ENCODE assay signal across 10 cellular contexts in the genomic region with DNA sequence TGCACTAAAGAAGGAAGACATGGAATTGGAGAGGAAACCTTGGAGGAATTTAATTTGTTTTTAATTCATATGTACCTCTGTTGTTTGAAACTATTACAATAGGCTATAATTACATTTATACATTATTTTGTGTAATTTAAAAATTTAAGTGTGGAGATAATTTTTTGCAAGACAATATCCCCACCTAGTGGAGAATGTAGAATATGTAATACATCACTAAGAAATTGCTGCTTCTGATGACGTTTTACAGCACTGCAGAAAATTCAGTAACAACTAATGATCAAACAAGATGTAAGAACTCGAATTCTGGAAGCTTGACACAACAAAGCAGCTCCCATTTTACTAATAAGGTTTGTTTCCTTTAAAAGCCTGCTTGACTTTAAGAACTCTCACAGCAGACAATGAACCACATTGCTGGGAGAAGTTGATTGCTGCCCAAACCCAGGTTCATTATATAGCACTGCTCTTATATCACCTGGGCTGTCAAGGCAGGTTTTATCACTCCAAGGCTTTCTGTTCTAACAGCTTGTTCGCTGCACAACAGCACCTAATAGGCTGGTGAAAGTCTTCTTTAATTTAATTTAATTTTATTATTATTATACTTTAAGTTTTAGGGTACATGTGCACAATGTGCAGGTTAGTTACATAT. TPM values are rescaled to one million over a fixed set of nuclear protein-coding genes. Genes with fewer than 3 reads are reported as not detected.
DNase-seq lines count a peak whose midpoint lies in the region; ATAC-seq and TF ChIP-seq lines count a peak whose summit lies in the region.
"Had no signal": no experiment of that assay in that cellular context is flagged by ENCODE, and none has a peak within 500 bp of the region (broad histone marks: within the 10 kb centered on the region; RNA-seq: fewer than 3 reads in every experiment).

No MANE protein-coding gene starts in this region.

- no peaks in the 10 kb centered on the region for H3K9me3 Mint-ChIP-seq in activated T-cell treated with anti-CD3 and anti-CD28 coated beads, Interleukin-2, amount 50 U/mL, for 4 hours
- H3K9me3 Mint-ChIP-seq in brain: peaks cover 0 to 20% (median 4%) of the 10 kb centered on the region in 5 experiments
- no peaks in the 10 kb centered on the region for H3K9me3 Mint-ChIP-seq in T-helper 2 cell treated with Interferon-gamma antibody and Interleukin-4, amounts not matched to agents 5 μg/mL and 100 μg/mL, for 36 hours
- H3K9me3 Mint-ChIP-seq: activated naive CD4-positive, alpha-beta T cell treated with anti-CD3 and anti-CD28 coated beads, Interleukin-2, amount 50 U/mL, for 24 hours; stimulated activated naive B cell treated with anti-CD40 and anti-IgM and Interleukin-4, amounts not matched to agents 10 μg/mL and 1 μg/mL and 100 μg/mL, for 72 hours had no signal

- H3K4me3 Mint-ChIP-seq in activated T-cell treated with anti-CD3 and anti-CD28 coated beads, Interleukin-2, amount 50 U/mL, for 4 hours: no peak overlapping the region
- no peak overlapping the region for H3K4me3 Mint-ChIP-seq in brain
- no peak overlapping the region for H3K4me3 Mint-ChIP-seq in T-helper 2 cell treated with Interferon-gamma antibody and Interleukin-4, amounts not matched to agents 5 μg/mL and 100 μg/mL, for 36 hours
- H3K4me3 Mint-ChIP-seq: activated naive CD4-positive, alpha-beta T cell treated with anti-CD3 and anti-CD28 coated beads, Interleukin-2, amount 50 U/mL, for 24 hours; stimulated activated naive B cell treated with anti-CD40 and anti-IgM and Interleukin-4, amounts not matched to agents 10 μg/mL and 1 μg/mL and 100 μg/mL, for 72 hours had no signal

- H3K27me3 Mint-ChIP-seq in activated T-cell treated with anti-CD3 and anti-CD28 coated beads, Interleukin-2, amount 50 U/mL, for 4 hours (ENCODE audit: low read depth): no peaks in the 10 kb centered on the region
- H3K27me3 Mint-ChIP-seq in brain: no peaks in the 10 kb centered on the region
- H3K27me3 Mint-ChIP-seq in T-helper 2 cell treated with Interferon-gamma antibody and Interleukin-4, amounts not matched to agents 5 μg/mL and 100 μg/mL, for 36 hours (ENCODE audit: low read depth): no peaks in the 10 kb centered on the region
- H3K27me3 Mint-ChIP-seq: activated naive CD4-positive, alpha-beta T cell treated with anti-CD3 and anti-CD28 coated beads, Interleukin-2, amount 50 U/mL, for 24 hours; stimulated activated naive B cell treated with anti-CD40 and anti-IgM and Interleukin-4, amounts not matched to agents 10 μg/mL and 1 μg/mL and 100 μg/mL, for 72 hours had no signal

- peak; percentile 79 to 80 for TF ChIP-seq CTCF in brain (conservative IDR thresholded peaks at IDR 0.05)

- peaks cover 12% of the 10 kb centered on the region for H3K4me1 Mint-ChIP-seq in activated T-cell treated with anti-CD3 and anti-CD28 coated beads, Interleukin-2, amount 50 U/mL, for 4 hours (ENCODE audit: low read depth)
- peaks cover 12% of the 10 kb centered on the region for H3K4me1 Mint-ChIP-seq in brain
- peaks cover 10% of the 10 kb centered on the region for H3K4me1 Mint-ChIP-seq in T-helper 2 cell treated with Interferon-gamma antibody and Interleukin-4, amounts not matched to agents 5 μg/mL and 100 μg/mL, for 36 hours (ENCODE audit: low read depth)

- no peak overlapping the region for H3K27ac Mint-ChIP-seq in brain
- H3K27ac Mint-ChIP-seq in T-helper 2 cell treated with Interferon-gamma antibody and Interleukin-4, amounts not matched to agents 5 μg/mL and 100 μg/mL, for 36 hours: no peak overlapping the region
- H3K27ac Mint-ChIP-seq: activated naive CD4-positive, alpha-beta T cell treated with anti-CD3 and anti-CD28 coated beads, Interleukin-2, amount 50 U/mL, for 24 hours; stimulated activated naive B cell treated with anti-CD40 and anti-IgM and Interleukin-4, amounts not matched to agents 10 μg/mL and 1 μg/mL and 100 μg/mL, for 72 hours had no signal

- peaks cover 18% of the 10 kb centered on the region for H3K36me3 Mint-ChIP-seq in activated T-cell treated with anti-CD3 and anti-CD28 coated beads, Interleukin-2, amount 50 U/mL, for 4 hours (ENCODE audit: insufficient read depth)
- H3K36me3 Mint-ChIP-seq in brain: peaks cover 16% of the 10 kb centered on the region
- peaks cover 13% of the 10 kb centered on the region for H3K36me3 Mint-ChIP-seq in T-helper 2 cell treated with Interferon-gamma antibody and Interleukin-4, amounts not matched to agents 5 μg/mL and 100 μg/mL, for 36 hours (ENCODE audit: low read depth)

- peak; percentile 51 to 58 for ATAC-seq in activated T-cell treated with anti-CD3 and anti-CD28 coated beads, Interleukin-2, amount 50 U/mL, for 4 hours
- ATAC-seq in HG03439 (IDR thresholded peaks at IDR 0.05; ENCODE audit: unreplicated experiment): no peak

- DNase-seq in activated T-cell treated with anti-CD3 and anti-CD28 coated beads, Interleukin-2, amount 50 U/mL, for 4 hours: no peak
- no peak for DNase-seq in activated T-cell treated with anti-CD3 and anti-CD28 coated beads, Interleukin-2, amount 50 U/mL, for 48 hours
- DNase-seq in NCI-H1694 treated with DMSO at 0.1 percent for 48 hours (lab: John Stamatoyannopoulos, UW) (peak; percentile 62), left kidney (ENCODE audit: low read depth, low spot score) (peak; percentile 64)
- no peak for DNase-seq in stimulated activated CD4-positive, alpha-beta T cell treated with anti-CD3 and anti-CD28 coated beads, Interleukin-4, amount 100 ng/mL, for 4 hours
- no peak for DNase-seq in T-helper 2 cell treated with Interferon-gamma antibody and Interleukin-4, amounts not matched to agents 5 μg/mL and 100 μg/mL, for 36 hours (ENCODE audit: low spot score)
- DNase-seq: stimulated activated naive B cell treated with anti-CD40 and anti-IgM and Interleukin-4, amounts not matched to agents 10 μg/mL and 1 μg/mL and 100 μg/mL, for 72 hours had no signal

RNA-seq across cellular contexts. Expression of a gene that starts 53.4 kb away (rescaled TPM):
- total RNA-seq in activated T-cell treated with anti-CD3 and anti-CD28 coated beads, Interleukin-2, amount 50 U/mL, for 4 hours: 10 to 100 TPM; 50.3 to 60.4 (median 57.0) TPM
- polyA plus RNA-seq in brain (ENCODE audit: insufficient read depth, low read depth, low replicate concordance): 17.8 TPM

Comparison
In these comparisons a context has a peak if more than half of its experiments do, and no peak if none do; other contexts are left out.
1. DNase-seq: peak in NCI-H1694 treated with DMSO at 0.1 percent for 48 hours (single experiment) and left kidney (single experiment); none in activated T-cell treated with anti-CD3 and anti-CD28 coated beads, Interleukin-2, amount 50 U/mL, for 4 hours (single experiment), activated T-cell treated with anti-CD3 and anti-CD28 coated beads, Interleukin-2, amount 50 U/mL, for 48 hours (0 of 2), stimulated activated CD4-positive, alpha-beta T cell treated with anti-CD3 and anti-CD28 coated beads, Interleukin-4, amount 100 ng/mL, for 4 hours (0 of 2) and T-helper 2 cell treated with Interferon-gamma antibody and Interleukin-4, amounts not matched to agents 5 μg/mL and 100 μg/mL, for 36 hours (single experiment).